ENCODE assay signal across 1 cellular context in the genomic region with DNA sequence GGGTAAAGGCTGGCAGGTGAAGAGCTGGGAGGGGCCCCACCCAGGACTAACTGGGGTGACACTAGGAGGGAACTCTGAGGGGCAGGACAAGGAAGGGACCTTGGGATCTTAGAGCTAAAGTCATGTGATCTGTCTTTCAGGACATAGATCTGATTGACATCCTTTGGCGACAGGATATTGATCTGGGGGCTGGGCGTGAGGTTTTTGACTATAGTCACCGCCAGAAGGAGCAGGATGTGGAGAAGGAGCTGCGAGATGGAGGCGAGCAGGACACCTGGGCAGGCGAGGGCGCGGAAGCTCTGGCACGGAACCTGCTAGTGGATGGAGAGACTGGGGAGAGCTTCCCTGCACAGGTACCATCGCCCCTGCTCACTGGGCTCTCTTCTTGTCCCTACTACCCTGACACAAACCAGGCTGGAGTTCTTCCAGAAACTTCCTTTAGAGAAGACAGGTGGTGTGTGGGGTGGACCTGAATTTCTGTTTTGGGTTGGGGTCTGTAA.
TF ChIP-seq lines count a peak whose summit lies in the region.

No MANE protein-coding gene starts in this region.

TF ChIP-seq in A549, 52 proteins besides CTCF, POLR2A, EP300 and RAD21:
- TF ChIP-seq HOXA7 (CRISPR knock-in tag; IDR thresholded peaks at IDR 0.05): no peak
- TF ChIP-seq KDM5A (IDR thresholded peaks at IDR 0.05): no peak
- TF ChIP-seq BHLHE40 (IDR thresholded peaks at IDR 0.05; ENCODE audit: low read depth, low read length): no peak
- TF ChIP-seq, protein P1, sequence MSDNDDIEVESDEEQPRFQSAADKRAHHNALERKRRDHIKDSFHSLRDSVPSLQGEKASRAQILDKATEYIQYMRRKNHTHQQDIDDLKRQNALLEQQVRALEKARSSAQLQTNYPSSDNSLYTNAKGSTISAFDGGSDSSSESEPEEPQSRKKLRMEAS (IDR thresholded peaks at IDR 0.05): no peak
- TF ChIP-seq, protein P2, sequence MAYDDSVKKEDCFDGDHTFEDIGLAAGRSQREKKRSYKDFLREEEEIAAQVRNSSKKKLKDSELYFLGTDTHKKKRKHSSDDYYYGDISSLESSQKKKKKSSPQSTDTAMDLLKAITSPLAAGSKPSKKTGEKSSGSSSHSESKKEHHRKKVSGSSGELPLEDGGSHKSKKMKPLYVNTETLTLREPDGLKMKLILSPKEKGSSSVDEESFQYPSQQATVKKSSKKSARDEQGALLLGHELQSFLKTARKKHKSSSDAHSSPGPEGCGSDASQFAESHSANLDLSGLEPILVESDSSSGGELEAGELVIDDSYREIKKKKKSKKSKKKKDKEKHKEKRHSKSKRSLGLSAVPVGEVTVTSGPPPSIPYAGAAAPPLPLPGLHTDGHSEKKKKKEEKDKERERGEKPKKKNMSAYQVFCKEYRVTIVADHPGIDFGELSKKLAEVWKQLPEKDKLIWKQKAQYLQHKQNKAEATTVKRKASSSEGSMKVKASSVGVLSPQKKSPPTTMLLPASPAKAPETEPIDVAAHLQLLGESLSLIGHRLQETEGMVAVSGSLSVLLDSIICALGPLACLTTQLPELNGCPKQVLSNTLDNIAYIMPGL (CRISPR knock-in tag; IDR thresholded peaks at IDR 0.05; ENCODE audit: borderline replicate concordance): no peak
- no peak for TF ChIP-seq CBX8 (IDR thresholded peaks at IDR 0.05)
